In genomic region chr2:36539631-36540030, GRCh38 we compare ENCODE assay signal across 12 cellular contexts. TPM values are rescaled to one million over a fixed set of nuclear protein-coding genes. Genes with fewer than 3 reads are reported as not detected.
DNase-seq lines count a peak whose midpoint lies in the region; ATAC-seq and TF ChIP-seq lines count a peak whose summit lies in the region.
"Had no signal": no experiment of that assay in that cellular context is flagged by ENCODE, and none has a peak within 500 bp of the region (broad histone marks: within the 10 kb centered on the region; RNA-seq: fewer than 3 reads in every experiment).

No MANE protein-coding gene starts in this region.

- no peak overlapping the region for H3K14ac ChIP-seq in H9 (ENCODE audit: insufficient read depth, low read length)

- no peak overlapping the region for H3K56ac ChIP-seq in H9 (ENCODE audit: insufficient read length, low read depth, low read length)

- no peak overlapping the region for H3K18ac ChIP-seq in H9 (ENCODE audit: insufficient read length, low read depth, low read length)

- H3K4me2 ChIP-seq in mammary epithelial cell (ENCODE audit: insufficient read depth, low read depth, low read length) (no peak overlapping the region), KMS-11 (peak overlapping the region; percentile 34), H9 (ENCODE audit: insufficient read depth, insufficient read length, low read length) (no peak overlapping the region)

- CTCF ChIA-PET in mammary epithelial cell (lab: Charles Lee; ENCODE audit: low non-redundant PET), result no interaction called here
- CTCF ChIA-PET in MCF 10A (lab: Yijun Ruan, JAX), result interaction anchor here (1.1 to 3.9 kb wide), 2 partner anchors 10 to 125 kb away, joined by 5 to 20 read pairs; no protein-coding TSS in a partner anchor

- no peak for TF ChIP-seq EP300 in ovary (IDR thresholded peaks at IDR 0.05)

- intact Hi-C loops in mammary epithelial cell (cut with micrococcal nuclease), result no loop called here
- intact Hi-C loops in MCF 10A (cut with micrococcal nuclease), result no loop called here
- intact Hi-C loops in tibial artery (cut with DNase I; ENCODE audit: low total_unique reads), result no loop called here
- intact Hi-C loops in ovary (cut with DNase I), result no loop called here

- H4K5ac ChIP-seq in H9 (ENCODE audit: insufficient read length, low read depth, low read length), result no peak overlapping the region

- no peak overlapping the region for H4K91ac ChIP-seq in H9 (ENCODE audit: insufficient read length, low read depth, low read length)

- H3K4me3 Mint-ChIP-seq in MCF 10A (ENCODE audit: unreplicated experiment) (no peak overlapping the region), H9 (no peak overlapping the region)

- no peak overlapping the region for H3T11ph ChIP-seq in H9 (ENCODE audit: low read length)

- H2BK12ac ChIP-seq in H9 (ENCODE audit: insufficient read length, low read depth, low read length), result no peak overlapping the region

- POLR2A ChIA-PET in MCF 10A (lab: Yijun Ruan, JAX), result no interaction called here

- H3K23ac ChIP-seq in H9 (ENCODE audit: insufficient read length, low read depth, low read length), result no peak overlapping the region

- DNase-seq in mammary epithelial cell (peak; percentile 36), MCF 10A (ENCODE audit: unreplicated experiment) (no peak), tibial artery (no peak), H9 (no peak), ovary (no peak)
- no peak for DNase-seq in stimulated activated CD4-positive, alpha-beta T cell treated with anti-CD3 and anti-CD28 coated beads, Interleukin-4, amount 100 ng/mL, for 24 hours
- DNase-seq: amniotic stem cell; NK-92 treated with Interleukin-12 subunit alpha and Interleukin-12 subunit beta, amount 100 ng/mL, for 24 hours; substantia nigra had no signal

- H2BK15ac ChIP-seq in H9 (ENCODE audit: low read depth, low read length), result no peak overlapping the region

- dilution Hi-C loops in mammary epithelial cell (cut with HindIII; ENCODE audit: low sequenced_read_pairs), result no loop called here

- in situ Hi-C loops in mammary epithelial cell (cut with MboI; ENCODE audit: low sequenced_read_pairs in 2 of 2), result loop anchor here in 1 of 2 donors (10.0 kb wide), 1 partner anchor 235 kb away; no protein-coding TSS in a partner anchor

- H4K20me1 ChIP-seq in mammary epithelial cell (ENCODE audit: insufficient read depth, low read length) (no peaks in the 10 kb centered on the region), KMS-11 (ENCODE audit: insufficient read depth) (no peaks in the 10 kb centered on the region), H9 (ENCODE audit: control insufficient read depth, insufficient read depth, insufficient read length) (no peaks in the 10 kb centered on the region)

- H3K9me3 ChIP-seq in mammary epithelial cell (replicated peaks; ENCODE audit: insufficient read depth, low read length) (no peaks in the 10 kb centered on the region), tibial artery (no peaks in the 10 kb centered on the region), H9 (ENCODE audit: control insufficient read depth, low read depth, low read length) (no peaks in the 10 kb centered on the region), ovary (no peaks in the 10 kb centered on the region)

- H3K4ac ChIP-seq in H9 (ENCODE audit: low read depth, low read length), result no peak overlapping the region

- peak; percentile 79 for ATAC-seq in HG02798 (IDR thresholded peaks at IDR 0.05; ENCODE audit: poor library complexity, unreplicated experiment)

- H3K27me3 ChIP-seq in mammary epithelial cell (ENCODE audit: insufficient read depth, low read length), result no peaks in the 10 kb centered on the region
- no peaks in the 10 kb centered on the region for H3K27me3 ChIP-seq in KMS-11 (ENCODE audit: insufficient read depth, low read depth)
- H3K27me3 ChIP-seq in tibial artery, result no peaks in the 10 kb centered on the region
- H3K27me3 ChIP-seq in H9 (ENCODE audit: insufficient read depth, low read length), result no peaks in the 10 kb centered on the region
- no peaks in the 10 kb centered on the region for H3K27me3 ChIP-seq in ovary

- peaks cover 24% of the 10 kb centered on the region for H3K36me3 ChIP-seq in mammary epithelial cell (ENCODE audit: insufficient read depth, low read length)
- H3K36me3 ChIP-seq in KMS-11 (ENCODE audit: insufficient read depth), result no peaks in the 10 kb centered on the region
- H3K36me3 ChIP-seq in tibial artery, result peaks cover 52 to 87% (median 83%) of the 10 kb centered on the region in 3 donors
- no peaks in the 10 kb centered on the region for H3K36me3 ChIP-seq in ovary

- H2AK5ac ChIP-seq in H9 (ENCODE audit: insufficient read length, low read length), result no peak overlapping the region

- no peak overlapping the region for H2BK20ac ChIP-seq in H9 (ENCODE audit: low read depth, low read length, poor library complexity, severe bottlenecking)

- 74% methylated on average over 6 of the region's 7 CpGs for WGBS in mammary epithelial cell (ENCODE audit: low coverage, missing lambda C conversion rate)
- WGBS in H9 (ENCODE audit: extremely low coverage, insufficient read length, low lambda C conversion rate), result no CpG with 5 or more reads among the region's 7 CpGs
- 92 to 95% (median 94%) methylated on average over 7 of the region's 7 CpGs for WGBS in ovary, 3 donors

- no peak overlapping the region for H2AFZ ChIP-seq in mammary epithelial cell (ENCODE audit: low read depth, low read length)
- no peak overlapping the region for H2AFZ ChIP-seq in KMS-11 (ENCODE audit: low read depth)
- H2AFZ ChIP-seq in H9 (ENCODE audit: low read length), result no peak overlapping the region

- H3K23me2 ChIP-seq in H9 (ENCODE audit: insufficient read length, low read depth, low read length, poor library complexity, severe bottlenecking), result no peaks in the 10 kb centered on the region

- H3K27ac ChIP-seq in mammary epithelial cell (ENCODE audit: insufficient read depth, low read depth, low read length) (no peak overlapping the region), KMS-11 (no peak overlapping the region; the same call in 1 of the 2 replicates), tibial artery (peak overlapping the region; percentile 22 to 23), H9 (ENCODE audit: insufficient read length, low read depth, low read length) (no peak overlapping the region), ovary (no peak overlapping the region)
- H3K27ac ChIP-seq: 22Rv1 had no signal

- peaks cover 5% of the 10 kb centered on the region for H3K4me1 ChIP-seq in mammary epithelial cell (ENCODE audit: insufficient read depth, low read length)
- peaks cover 16% of the 10 kb centered on the region for H3K4me1 ChIP-seq in KMS-11 (ENCODE audit: low read depth, poor library complexity, severe bottlenecking)
- peaks cover 0 to 19% (median 5%) of the 10 kb centered on the region in 4 donors for H3K4me1 ChIP-seq in tibial artery
- no peaks in the 10 kb centered on the region for H3K4me1 ChIP-seq in H9 (ENCODE audit: insufficient read depth, low read length)
- H3K4me1 ChIP-seq in ovary (ENCODE audit: insufficient read depth), result no peaks in the 10 kb centered on the region

- H2BK120ac ChIP-seq in H9 (ENCODE audit: low read depth, low read length, poor library complexity, severe bottlenecking), result no peak overlapping the region

- no peaks in the 10 kb centered on the region for H3K79me1 ChIP-seq in H9 (ENCODE audit: insufficient read depth, low read depth, low read length, poor library complexity, severe bottlenecking)

- peaks cover 22% of the 10 kb centered on the region for H3K36me3 Mint-ChIP-seq in MCF 10A (ENCODE audit: insufficient read depth, unreplicated experiment)
- H3K36me3 Mint-ChIP-seq in H9 (ENCODE audit: insufficient read depth in 1 of 3, low read depth in 3 of 3), result peaks cover 8 to 41% (median 12%) of the 10 kb centered on the region in 3 experiments; a peak in 6 of 7 replicates

- TF ChIP-seq CTCF in mammary epithelial cell (conservative IDR thresholded peaks at IDR 0.05 in 1 of 2, IDR thresholded peaks at IDR 0.05 in 1 of 2; ENCODE audit: extremely low read depth in 1 of 2, insufficient read depth in 1 of 2, low read depth in 1 of 2, low read length in 2 of 2), result no peak
- TF ChIP-seq CTCF in MCF 10A (IDR thresholded peaks at IDR 0.05; ENCODE audit: unreplicated experiment), result no peak
- TF ChIP-seq CTCF in KMS-11 (conservative IDR thresholded peaks at IDR 0.05; ENCODE audit: low read depth, low read length), result no peak
- TF ChIP-seq CTCF in tibial artery (IDR thresholded peaks at IDR 0.05), result no peak
- no peak for TF ChIP-seq CTCF in H9 (conservative IDR thresholded peaks at IDR 0.05)
- no peak for TF ChIP-seq CTCF in ovary (IDR thresholded peaks at IDR 0.05)

- BruUV-seq in mammary epithelial cell (replicated peaks; lab: Mats Ljungman, UMichigan), result no TSS peak
- BruUV-seq in MCF 10A (replicated peaks; lab: Mats Ljungman, UMichigan), result no TSS peak

- H3K9ac ChIP-seq in mammary epithelial cell (ENCODE audit: insufficient read depth, low read length) (no peak overlapping the region), KMS-11 (no peak overlapping the region), H9 (ENCODE audit: extremely low read depth, insufficient read length, low read length) (no peak overlapping the region)

- H3K4me1 Mint-ChIP-seq in MCF 10A (ENCODE audit: insufficient read depth, unreplicated experiment) (no peaks in the 10 kb centered on the region), H9 (no peaks in the 10 kb centered on the region)

- H3K4me3 ChIP-seq in mammary epithelial cell (replicated peaks in 1 of 3; ENCODE audit: insufficient read depth in 1 of 3, low read depth in 2 of 3, low read length in 3 of 3), result no peak overlapping the region
- H3K4me3 ChIP-seq in KMS-11 (IDR thresholded peaks at IDR 0.05; ENCODE audit: insufficient read depth, low read depth, low read length), result no peak overlapping the region
- no peak overlapping the region for H3K4me3 ChIP-seq in tibial artery
- no peak overlapping the region for H3K4me3 ChIP-seq in ovary

- no peak overlapping the region for H2BK5ac ChIP-seq in H9 (ENCODE audit: insufficient read length, low read length)

- H3K79me2 ChIP-seq in mammary epithelial cell (ENCODE audit: insufficient read depth, low read length) (no peaks in the 10 kb centered on the region), KMS-11 (ENCODE audit: insufficient read depth, low read depth) (no peaks in the 10 kb centered on the region), H9 (ENCODE audit: insufficient read depth, low read length) (no peaks in the 10 kb centered on the region)

- no peak for TF ChIP-seq POLR2A in ovary (IDR thresholded peaks at IDR 0.05)

- H3K9me3 Mint-ChIP-seq in MCF 10A (ENCODE audit: unreplicated experiment) (no peaks in the 10 kb centered on the region), H9 (no peaks in the 10 kb centered on the region)

- H3K27ac Mint-ChIP-seq in MCF 10A (ENCODE audit: low read depth, unreplicated experiment) (no peak overlapping the region), H9 (no peak overlapping the region)

- H4K8ac ChIP-seq in H9 (replicated peaks; ENCODE audit: insufficient read length, low read depth, low read length), result no peak overlapping the region

- H3K27me3 Mint-ChIP-seq in MCF 10A (ENCODE audit: insufficient read depth, unreplicated experiment) (no peaks in the 10 kb centered on the region), H9 (ENCODE audit: low read depth) (no peaks in the 10 kb centered on the region)

RNA-seq across cellular contexts. Expression of gene FEZ2, which starts 58.3 kb away (rescaled TPM):
- 10 to 100 TPM; 34.3 to 42.0 TPM for total RNA-seq in mammary epithelial cell
- polyA plus RNA-seq in mammary epithelial cell, result 20.0 TPM
- 36.3 TPM for polyA minus RNA-seq in mammary epithelial cell
- total RNA-seq in MCF 10A (2022), result 31.9 and 43.4 TPM in 2 replicates
- 22.0 and 27.7 TPM in 2 replicates for total RNA-seq in H9 (2021)
- 10 to 100 TPM; 34.3 to 49.4 (median 41.3) TPM for total RNA-seq in ovary
- 10 to 100 TPM; 28.9 to 70.9 TPM for polyA plus RNA-seq in ovary

Comparison
In these comparisons a context has a peak if more than half of its experiments do, and no peak if none do; other contexts are left out.
1. H3K27ac ChIP-seq: peak in tibial artery (2 of 2); none in mammary epithelial cell (single experiment), KMS-11 (single experiment), H9 (single experiment) and ovary (0 of 2).